33 cellular contexts compared by ENCODE assay signal in genomic region chr18:79365701-79366100, GRCh38. TPM values are rescaled to one million over a fixed set of nuclear protein-coding genes. Genes with fewer than 3 reads are reported as not detected.
DNase-seq lines count a peak whose midpoint lies in the region; ATAC-seq, FAIRE-seq and TF ChIP-seq lines count a peak whose summit lies in the region.
"Had no signal": no experiment of that assay in that cellular context is flagged by ENCODE, and none has a peak within 500 bp of the region (broad histone marks: within the 10 kb centered on the region; RNA-seq: fewer than 3 reads in every experiment).

No MANE protein-coding gene starts in this region.

- H3K36me3 Mint-ChIP-seq in astrocyte (ENCODE audit: low read depth, unreplicated experiment) = peaks cover 7% of the 10 kb centered on the region

- H4K12ac ChIP-seq in trophoblast cell (ENCODE audit: low read depth, low read length) = no peak overlapping the region

- H3K4me1 Mint-ChIP-seq in astrocyte (ENCODE audit: low read depth, unreplicated experiment) = peaks cover 24% of the 10 kb centered on the region

- H3K9me3 Mint-ChIP-seq in astrocyte (ENCODE audit: unreplicated experiment) = peaks cover 5% of the 10 kb centered on the region
- H3K9me3 Mint-ChIP-seq: natural killer cell, T-cell had no signal

- H3K4me2 ChIP-seq in astrocyte (ENCODE audit: low read length) = peak overlapping the region; percentile 51
- H3K4me2 ChIP-seq in hepatocyte = no peak overlapping the region
- no peak overlapping the region for H3K4me2 ChIP-seq in trophoblast cell (ENCODE audit: low read length)
- H3K4me2 ChIP-seq: BLaER1 had no signal

- no peak overlapping the region for H3K23ac ChIP-seq in trophoblast cell (ENCODE audit: low read length)

- H4K8ac ChIP-seq in trophoblast cell (ENCODE audit: low read depth, low read length) = no peak overlapping the region

- no peaks in the 10 kb centered on the region for H3K79me2 ChIP-seq in astrocyte (ENCODE audit: insufficient read depth, low read length)
- H3K79me2 ChIP-seq in hepatocyte = no peaks in the 10 kb centered on the region
- no peaks in the 10 kb centered on the region for H3K79me2 ChIP-seq in trophoblast cell (ENCODE audit: control insufficient read depth, insufficient read depth, low read length, poor library complexity)

- no peak overlapping the region for H3K4ac ChIP-seq in trophoblast cell (ENCODE audit: low read depth, low read length)

- no peak overlapping the region for H3K14ac ChIP-seq in trophoblast cell (ENCODE audit: low read length)

- DNase-seq in ELR (ENCODE audit: low read depth) (peak; percentile 7), astrocyte (ENCODE audit: low read depth) (peak; percentile 73), hepatocyte (ENCODE audit: low spot score) (no peak), trophoblast cell (no peak), head of caudate nucleus (no peak), NCI-H345 treated with DMSO at 0.1 percent for 48 hours (lab: John Stamatoyannopoulos, UW; ENCODE audit: unreplicated experiment) (no peak)
- DNase-seq: activated CD4-positive, alpha-beta T cell treated with anti-CD3 and anti-CD28 coated beads, Interleukin-2, amount 50 U/mL, for 48 hours; activated T-cell treated with anti-CD3 and anti-CD28 coated beads for 4 hours; COR-L47; cortex of kidney; effector memory CD4-positive, alpha-beta T cell; foreskin keratinocyte; heart right ventricle; KG1; kidney glomerular epithelial cell; lower lobe of right lung; MM.1S; natural killer cell; NCI-H1417; NCI-H2029 treated with DMSO at 0.1 percent for 48 hours; NCI-H524 treated with DMSO at 0.1 percent for 48 hours; ovary; stimulated activated naive B cell treated with anti-CD40 and anti-IgM and Interleukin-4, amounts not matched to agents 10 μg/mL and 1 μg/mL and 100 μg/mL, for 72 hours; T-cell; testis; uterus had no signal

- no peaks in the 10 kb centered on the region for H3K27me3 Mint-ChIP-seq in astrocyte (ENCODE audit: low read depth, unreplicated experiment)
- H3K27me3 Mint-ChIP-seq: activated naive CD8-positive, alpha-beta T cell; stimulated activated naive B cell treated with anti-CD40 and anti-IgM and Interleukin-4, amounts not matched to agents 10 μg/mL and 1 μg/mL and 100 μg/mL, for 72 hours; T-cell had no signal

- H2AFZ ChIP-seq in astrocyte (ENCODE audit: low read depth, low read length) (no peak overlapping the region), hepatocyte (no peak overlapping the region), trophoblast cell (ENCODE audit: insufficient read depth, low read length, poor library complexity) (no peak overlapping the region)

- H3K4me3 ChIP-seq in astrocyte (ENCODE audit: insufficient read depth, low read depth, low read length) = no peak overlapping the region
- H3K4me3 ChIP-seq in hepatocyte = no peak overlapping the region
- H3K4me3 ChIP-seq in trophoblast cell (ENCODE audit: low read depth, low read length) = peak overlapping the region; percentile 18
- H3K4me3 ChIP-seq: BLaER1, heart right ventricle, lower lobe of right lung, ovary, skin epidermis, testis, uterus had no signal

- no peak for FAIRE-seq in astrocyte (lab: Jason Lieb, UNC)
- FAIRE-seq: GM12892 had no signal

- H3K27ac Mint-ChIP-seq in astrocyte (ENCODE audit: unreplicated experiment) = no peak overlapping the region
- H3K27ac Mint-ChIP-seq: activated naive CD8-positive, alpha-beta T cell; natural killer cell; stimulated activated naive B cell treated with anti-CD40 and anti-IgM and Interleukin-4, amounts not matched to agents 10 μg/mL and 1 μg/mL and 100 μg/mL, for 72 hours; T-cell had no signal

- no peak overlapping the region for H2BK12ac ChIP-seq in trophoblast cell (ENCODE audit: low read length)

- H3K4me1 ChIP-seq in astrocyte (ENCODE audit: insufficient read depth, low read length) = peaks cover 24% of the 10 kb centered on the region
- H3K4me1 ChIP-seq in hepatocyte (ENCODE audit: insufficient read depth) = peaks cover 4% of the 10 kb centered on the region
- no peaks in the 10 kb centered on the region for H3K4me1 ChIP-seq in trophoblast cell (ENCODE audit: control insufficient read depth in 1 of 2, insufficient read depth in 2 of 2, low read length in 2 of 2)
- H3K4me1 ChIP-seq: foreskin keratinocyte, lower lobe of right lung, uterus had no signal

- no peak for ATAC-seq in GM18861 (IDR thresholded peaks at IDR 0.05; ENCODE audit: unreplicated experiment)
- ATAC-seq: foreskin keratinocyte; HCT116; natural killer cell; stimulated activated naive B cell treated with anti-CD40 and anti-IgM and Interleukin-4, amounts not matched to agents 10 μg/mL and 1 μg/mL and 100 μg/mL, for 72 hours; T-cell had no signal

- no peaks in the 10 kb centered on the region for H3K27me3 ChIP-seq in astrocyte (ENCODE audit: insufficient read depth, low read length)
- H3K27me3 ChIP-seq in hepatocyte = no peaks in the 10 kb centered on the region
- no peaks in the 10 kb centered on the region for H3K27me3 ChIP-seq in trophoblast cell (ENCODE audit: insufficient read depth, low read length)
- H3K27me3 ChIP-seq: BLaER1, foreskin keratinocyte, heart right ventricle, ovary, testis, uterus had no signal

- no peaks in the 10 kb centered on the region for H3K79me1 ChIP-seq in trophoblast cell (ENCODE audit: low read length)

- H3K9ac ChIP-seq in astrocyte (ENCODE audit: low read length) = no peak overlapping the region
- no peak overlapping the region for H3K9ac ChIP-seq in trophoblast cell (ENCODE audit: low read length)
- H3K9ac ChIP-seq: BLaER1 had no signal

- H4K91ac ChIP-seq in trophoblast cell (ENCODE audit: low read depth, low read length) = no peak overlapping the region

- H3K36me3 ChIP-seq in astrocyte (ENCODE audit: insufficient read depth, low read length) = no peaks in the 10 kb centered on the region
- H3K36me3 ChIP-seq in hepatocyte (replicated peaks; ENCODE audit: insufficient read depth, low read depth) = no peaks in the 10 kb centered on the region
- peaks cover 7 to 11% of the 10 kb centered on the region in 2 experiments for H3K36me3 ChIP-seq in trophoblast cell (ENCODE audit: control insufficient read depth in 1 of 2, insufficient read depth in 2 of 2, low read length in 2 of 2)
- H3K36me3 ChIP-seq: ovary, uterus had no signal

- H3K18ac ChIP-seq in trophoblast cell (ENCODE audit: low read length) = no peak overlapping the region

- H2BK5ac ChIP-seq in trophoblast cell (ENCODE audit: low read depth, low read length, poor library complexity) = no peak overlapping the region

- no peaks in the 10 kb centered on the region for H3K9me3 ChIP-seq in astrocyte (ENCODE audit: insufficient read depth, low read depth, low read length)
- H3K9me3 ChIP-seq in hepatocyte (ENCODE audit: low read depth) = no peaks in the 10 kb centered on the region
- peaks cover 9% of the 10 kb centered on the region for H3K9me3 ChIP-seq in trophoblast cell (ENCODE audit: insufficient read depth, low read depth, low read length)
- H3K9me3 ChIP-seq: BLaER1, heart right ventricle, lower lobe of right lung, ovary, testis, uterus had no signal

- 97% methylated on average over 13 of the region's 13 CpGs for whole genome bisulfite sequencing in hepatocyte (ENCODE audit: low lambda C conversion rate, missing lambda C conversion rate)
- WGBS in trophoblast cell (ENCODE audit: extremely low coverage, insufficient coverage, insufficient read length) = no CpG with 5 or more reads among the region's 13 CpGs

- H3K4me3 Mint-ChIP-seq in astrocyte (ENCODE audit: unreplicated experiment) = no peak overlapping the region
- H3K4me3 Mint-ChIP-seq: activated naive CD8-positive, alpha-beta T cell; natural killer cell; stimulated activated naive B cell treated with anti-CD40 and anti-IgM and Interleukin-4, amounts not matched to agents 10 μg/mL and 1 μg/mL and 100 μg/mL, for 72 hours; T-cell had no signal

- no peaks in the 10 kb centered on the region for H3K9me2 ChIP-seq in hepatocyte (replicated peaks; ENCODE audit: insufficient read depth)

- H4K20me1 ChIP-seq in astrocyte (ENCODE audit: insufficient read depth, low read length) = no peaks in the 10 kb centered on the region
- H4K20me1 ChIP-seq in hepatocyte (ENCODE audit: insufficient read depth, poor library complexity, severe bottlenecking) = no peaks in the 10 kb centered on the region
- H4K20me1 ChIP-seq: BLaER1 had no signal

- peak overlapping the region; percentile 41 for H3K27ac ChIP-seq in astrocyte (ENCODE audit: low read depth, low read length)
- peak overlapping the region; percentile 57 for H3K27ac ChIP-seq in hepatocyte
- H3K27ac ChIP-seq in trophoblast cell (ENCODE audit: low read depth, low read length) = no peak overlapping the region
- H3K27ac ChIP-seq: BLaER1, foreskin keratinocyte, heart right ventricle, HL-60, lower lobe of right lung, ovary, uterus had no signal

- intact Hi-C loops in head of caudate nucleus (cut with DNase I) = no loop called here

- no peak overlapping the region for H2AK5ac ChIP-seq in trophoblast cell (ENCODE audit: low read length)

- TF ChIP-seq CTCF in astrocyte (IDR thresholded peaks at IDR 0.05; ENCODE audit: insufficient read depth, low read depth, low read length) (no peak), hepatocyte (IDR thresholded peaks at IDR 0.05; ENCODE audit: poor library complexity) (no peak)

- no peak overlapping the region for H2BK120ac ChIP-seq in trophoblast cell (ENCODE audit: insufficient read depth, low read length, poor library complexity)

RNA-seq across cellular contexts. Expression of gene NFATC1, which starts 30.0 kb away (rescaled TPM):
- total RNA-seq in astrocyte = 10.6 and 11.0 TPM in 2 replicates
- total RNA-seq in hepatocyte = 0.60 and 4.2 TPM in 2 replicates
- 11.3 and 14.7 TPM in 2 replicates for polyA plus RNA-seq in hepatocyte
- 3.9 and 4.4 TPM in 2 replicates for polyA plus RNA-seq in trophoblast cell (2013)

Comparison
In these comparisons a context has a peak if more than half of its experiments do, and no peak if none do; other contexts are left out.
1. DNase-seq: peak in ELR (single experiment) and astrocyte (single experiment); none in hepatocyte (single experiment), trophoblast cell (0 of 2), head of caudate nucleus (0 of 42) and NCI-H345 treated with DMSO at 0.1 percent for 48 hours (single experiment).